In the genomic region with DNA sequence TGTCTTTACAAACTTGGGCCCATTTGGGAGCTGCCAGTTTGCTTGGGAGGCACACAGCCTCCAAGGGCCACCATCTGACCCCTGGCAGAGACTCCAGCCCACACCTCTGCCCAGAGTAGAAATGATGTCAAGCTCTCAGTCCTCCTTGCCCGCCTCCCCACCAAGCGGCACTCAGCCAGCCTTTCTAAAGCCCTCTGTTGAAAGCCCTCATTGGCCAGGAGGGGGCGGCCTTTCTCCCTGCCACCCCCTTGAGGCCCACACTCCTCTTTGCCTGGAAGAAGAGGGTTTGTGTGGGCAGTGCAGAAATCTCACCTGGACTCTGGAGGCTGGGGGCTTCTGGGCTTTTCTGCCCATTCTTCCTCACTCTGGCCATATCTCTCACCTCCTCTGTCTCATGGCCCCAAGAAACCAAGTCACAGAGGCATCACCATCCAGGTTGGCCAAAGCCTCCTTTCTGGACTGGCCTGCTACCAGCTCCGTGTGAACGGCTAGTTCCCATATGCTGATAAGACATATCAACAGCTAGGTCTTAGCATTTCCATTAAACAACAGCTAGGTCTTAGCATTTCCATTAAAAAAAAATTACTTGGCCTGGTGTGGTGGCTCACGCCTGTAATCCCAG, we compare ENCODE assay signal across 9 cellular contexts. TPM values are rescaled to one million over a fixed set of nuclear protein-coding genes. Genes with fewer than 3 reads are reported as not detected.
A peak's percentile ranks its signal among the peaks of the same experiment; 100 is the strongest.
DNase-seq lines count a peak whose midpoint lies in the region; ATAC-seq lines count a peak whose summit lies in the region.
"Had no signal": no experiment of that assay in that cellular context is flagged by ENCODE, and none has a peak within 500 bp of the region (broad histone marks: within the 10 kb centered on the region; RNA-seq: fewer than 3 reads in every experiment).

No MANE protein-coding gene starts in this region.

- peaks cover 1% of the 10 kb centered on the region for H3K36me3 Mint-ChIP-seq in activated naive CD4-positive, alpha-beta T cell treated with anti-CD3 and anti-CD28 coated beads for 36 hours (ENCODE audit: low read depth)
- H3K36me3 Mint-ChIP-seq in stimulated activated naive B cell treated with anti-CD40 and anti-IgM and Interleukin-4, amounts not matched to agents 10 μg/mL and 1 μg/mL and 100 μg/mL, for 72 hours: peaks cover 1 to 2% of the 10 kb centered on the region in 2 donors

- DNase-seq in ELR (ENCODE audit: low read depth) (peak; percentile 59), Karpas-422 (peak; percentile 68), iPS-NIHi7 (ENCODE audit: extremely low spot score) (peak; percentile 82), NCI-H524 treated with DMSO at 0.1 percent for 48 hours (lab: John Stamatoyannopoulos, UW) (no peak), NCI-H2107 (lab: John Stamatoyannopoulos, UW) (no peak)
- peak; percentile 59 for DNase-seq in activated naive CD4-positive, alpha-beta T cell treated with anti-CD3 and anti-CD28 coated beads for 36 hours
- no peak for DNase-seq in stimulated activated naive B cell treated with anti-CD40 and anti-IgM and Interleukin-4, amounts not matched to agents 10 μg/mL and 1 μg/mL and 100 μg/mL, for 72 hours

- no peaks in the 10 kb centered on the region for H3K9me3 ChIP-seq in Karpas-422 (ENCODE audit: low read length)

- H4K20me1 ChIP-seq in Karpas-422 (ENCODE audit: insufficient read depth, low read depth, low read length): no peaks in the 10 kb centered on the region

- H3K27me3 Mint-ChIP-seq in activated naive CD4-positive, alpha-beta T cell treated with anti-CD3 and anti-CD28 coated beads for 36 hours (ENCODE audit: low read depth): no peaks in the 10 kb centered on the region
- no peaks in the 10 kb centered on the region for H3K27me3 Mint-ChIP-seq in stimulated activated naive B cell treated with anti-CD40 and anti-IgM and Interleukin-4, amounts not matched to agents 10 μg/mL and 1 μg/mL and 100 μg/mL, for 72 hours

- CTCF ChIA-PET in activated naive CD4-positive, alpha-beta T cell treated with anti-CD3 and anti-CD28 coated beads for 36 hours (lab: Charles Lee): interaction anchor here (0.6 to 8.6 kb wide), 24 partner anchors 8 to 318 kb away, joined by 3 to 148 read pairs (median 4); partner anchors contain the start of gene ANKRD2

- no peak overlapping the region for H3K27ac ChIP-seq in Karpas-422 (ENCODE audit: low read length)

- no peak overlapping the region for H3K27ac Mint-ChIP-seq in activated naive CD4-positive, alpha-beta T cell treated with anti-CD3 and anti-CD28 coated beads for 36 hours
- peak overlapping the region; percentile 16 for H3K27ac Mint-ChIP-seq in stimulated activated naive B cell treated with anti-CD40 and anti-IgM and Interleukin-4, amounts not matched to agents 10 μg/mL and 1 μg/mL and 100 μg/mL, for 72 hours

- no peaks in the 10 kb centered on the region for H3K4me1 Mint-ChIP-seq in activated naive CD4-positive, alpha-beta T cell treated with anti-CD3 and anti-CD28 coated beads for 36 hours (ENCODE audit: low read depth)
- no peaks in the 10 kb centered on the region for H3K4me1 Mint-ChIP-seq in stimulated activated naive B cell treated with anti-CD40 and anti-IgM and Interleukin-4, amounts not matched to agents 10 μg/mL and 1 μg/mL and 100 μg/mL, for 72 hours

- H3K4me1 ChIP-seq in Karpas-422 (ENCODE audit: low read length): no peaks in the 10 kb centered on the region

- H2AFZ ChIP-seq in Karpas-422 (ENCODE audit: low read length): no peak overlapping the region

- H3K27me3 ChIP-seq in Karpas-422 (ENCODE audit: low read length): no peaks in the 10 kb centered on the region

- no peak overlapping the region for H3K4me3 Mint-ChIP-seq in activated naive CD4-positive, alpha-beta T cell treated with anti-CD3 and anti-CD28 coated beads for 36 hours
- no peak overlapping the region for H3K4me3 Mint-ChIP-seq in stimulated activated naive B cell treated with anti-CD40 and anti-IgM and Interleukin-4, amounts not matched to agents 10 μg/mL and 1 μg/mL and 100 μg/mL, for 72 hours

- H3K9ac ChIP-seq in Karpas-422 (ENCODE audit: low read length): no peak overlapping the region

- H3K36me3 ChIP-seq in Karpas-422 (ENCODE audit: insufficient read depth, low read length): no peaks in the 10 kb centered on the region

- intact Hi-C loops in activated naive CD4-positive, alpha-beta T cell treated with anti-CD3 and anti-CD28 coated beads for 36 hours (cut with micrococcal nuclease): loop anchor here (1.0 kb wide), 1 partner anchor 18 kb away; no protein-coding TSS in a partner anchor

- no peaks in the 10 kb centered on the region for H3K79me2 ChIP-seq in Karpas-422 (ENCODE audit: low read length)

- no peak overlapping the region for H3K4me3 ChIP-seq in Karpas-422 (ENCODE audit: low read length)

- H3K4me2 ChIP-seq in Karpas-422 (ENCODE audit: low read depth, low read length, poor library complexity, severe bottlenecking): no peak overlapping the region

- ATAC-seq in stimulated activated naive B cell treated with anti-CD40 and anti-IgM and Interleukin-4, amounts not matched to agents 10 μg/mL and 1 μg/mL and 100 μg/mL, for 72 hours (replicated peaks): peak; percentile 52 to 60
- ATAC-seq in GM18873 (IDR thresholded peaks at IDR 0.05; ENCODE audit: low FRiP score, unreplicated experiment): no peak

- no peaks in the 10 kb centered on the region for H3K9me3 Mint-ChIP-seq in activated naive CD4-positive, alpha-beta T cell treated with anti-CD3 and anti-CD28 coated beads for 36 hours
- no peaks in the 10 kb centered on the region for H3K9me3 Mint-ChIP-seq in stimulated activated naive B cell treated with anti-CD40 and anti-IgM and Interleukin-4, amounts not matched to agents 10 μg/mL and 1 μg/mL and 100 μg/mL, for 72 hours

- H3K9me2 ChIP-seq in Karpas-422 (replicated peaks; ENCODE audit: insufficient read depth, low read length): no peaks in the 10 kb centered on the region

RNA-seq across cellular contexts. Expression of gene UBTD1, which starts 36.1 kb away (rescaled TPM):
- 0.11 and 0.72 TPM in 2 replicates for total RNA-seq in Karpas-422 (2014; rRNA removed; shearing (Covaris generic); ENCODE audit: low replicate concordance)
- total RNA-seq in activated naive CD4-positive, alpha-beta T cell treated with anti-CD3 and anti-CD28 coated beads for 36 hours: 1 to 10 TPM in 1 of 2 experiments, under 1 TPM in 1; 0.86 to 1.3 TPM

RNA-seq across cellular contexts. Expression of gene MMS19, which starts 36.6 kb away (rescaled TPM):
- total RNA-seq in Karpas-422 (2014; rRNA removed; shearing (Covaris generic); ENCODE audit: low replicate concordance): 45.2 and 56.0 TPM in 2 replicates
- 10 to 100 TPM; 95.0 to 95.6 TPM for total RNA-seq in activated naive CD4-positive, alpha-beta T cell treated with anti-CD3 and anti-CD28 coated beads for 36 hours

RNA-seq across cellular contexts. Expression of gene ANKRD2, which starts 37.7 kb away (rescaled TPM):
- total RNA-seq in Karpas-422 (2014; rRNA removed; shearing (Covaris generic); ENCODE audit: low replicate concordance): not detected in 2 replicates
- total RNA-seq in activated naive CD4-positive, alpha-beta T cell treated with anti-CD3 and anti-CD28 coated beads for 36 hours: under 1 TPM in 1 of 2 experiments, not detected in 1; 0.26 TPM
- total RNA-seq: temporal lobe had no signal

RNA-seq across cellular contexts. Expression of gene HOGA1, which starts 49.3 kb away (rescaled TPM):
- total RNA-seq in Karpas-422 (2014; rRNA removed; shearing (Covaris generic); ENCODE audit: low replicate concordance): 0.79 TPM in 1 of 2 replicates, not detected in the other
- total RNA-seq in activated naive CD4-positive, alpha-beta T cell treated with anti-CD3 and anti-CD28 coated beads for 36 hours: not detected

RNA-seq across cellular contexts. Expression of gene C10orf62, which starts 54.7 kb away (rescaled TPM):
- total RNA-seq in Karpas-422 (2014; rRNA removed; shearing (Covaris generic); ENCODE audit: low replicate concordance): not detected in 2 replicates
- total RNA-seq in activated naive CD4-positive, alpha-beta T cell treated with anti-CD3 and anti-CD28 coated beads for 36 hours: not detected
- total RNA-seq: temporal lobe had no signal

Comparison
In these comparisons a context has a peak if more than half of its experiments do, and no peak if none do; other contexts are left out.
1. DNase-seq: peak in ELR (single experiment), Karpas-422 (single experiment), activated naive CD4-positive, alpha-beta T cell treated with anti-CD3 and anti-CD28 coated beads for 36 hours (single experiment) and iPS-NIHi7 (single experiment); none in stimulated activated naive B cell treated with anti-CD40 and anti-IgM and Interleukin-4, amounts not matched to agents 10 μg/mL and 1 μg/mL and 100 μg/mL, for 72 hours (single experiment), NCI-H524 treated with DMSO at 0.1 percent for 48 hours (single experiment) and NCI-H2107 (single experiment).